In genomic region chr12:53253298-53253697, GRCh38 we compare ENCODE assay signal across 12 cellular contexts. TPM values are rescaled to one million over a fixed set of nuclear protein-coding genes. Genes with fewer than 3 reads are reported as not detected.
DNase-seq lines count a peak whose midpoint lies in the region; ATAC-seq, FAIRE-seq and TF ChIP-seq lines count a peak whose summit lies in the region.
"Had no signal": no experiment of that assay in that cellular context is flagged by ENCODE, and none has a peak within 500 bp of the region (broad histone marks: within the 10 kb centered on the region; RNA-seq: fewer than 3 reads in every experiment).

No MANE protein-coding gene starts in this region.

- no peaks in the 10 kb centered on the region for H3K27me3 ChIP-seq in CD4-positive, alpha-beta T cell (ENCODE audit: control insufficient read depth, insufficient read depth, low read length)
- H3K27me3 ChIP-seq in Loucy (ENCODE audit: insufficient read depth, low read length, poor library complexity, severe bottlenecking): no peaks in the 10 kb centered on the region
- H3K27me3 ChIP-seq in osteoblast (ENCODE audit: insufficient read depth, low read length): no peaks in the 10 kb centered on the region
- no peaks in the 10 kb centered on the region for H3K27me3 ChIP-seq in small intestine (ENCODE audit: control insufficient read depth in 2 of 2, insufficient read depth in 2 of 2, low read length in 2 of 2)

- peak overlapping the region; percentile 85 for H3K9ac ChIP-seq in Loucy (ENCODE audit: low read depth, low read length, poor library complexity, severe bottlenecking)

- H3K9me3 ChIP-seq in CD4-positive, alpha-beta T cell (ENCODE audit: control insufficient read depth, low read length): no peaks in the 10 kb centered on the region
- H3K9me3 ChIP-seq in Loucy (ENCODE audit: insufficient read depth, low read depth, low read length) (no peaks in the 10 kb centered on the region), osteoblast (ENCODE audit: low read depth, low read length) (no peaks in the 10 kb centered on the region), small intestine (ENCODE audit: control insufficient read depth, low read depth) (no peaks in the 10 kb centered on the region)

- H3K9me2 ChIP-seq in Loucy (replicated peaks; ENCODE audit: low read depth, low read length): no peaks in the 10 kb centered on the region

- intact Hi-C loops in CD4-positive, alpha-beta T cell (cut with DNase I, micrococcal nuclease): loop anchor here in 1 of 2 experiments (5.0 kb wide), 1 partner anchor 34 kb away; no protein-coding TSS in a partner anchor

- H3K27ac ChIP-seq in CD4-positive, alpha-beta T cell (ENCODE audit: low read depth, low read length): no peak overlapping the region
- H3K27ac ChIP-seq in coronary artery (no peak overlapping the region), osteoblast (ENCODE audit: low read depth, low read length) (no peak overlapping the region), small intestine (ENCODE audit: low read depth in 1 of 2, low read length in 1 of 2) (no peak overlapping the region)

- peak overlapping the region; percentile 92 for H3K4me2 ChIP-seq in Loucy (ENCODE audit: low read depth, low read length, poor library complexity, severe bottlenecking)
- peak overlapping the region; percentile 95 for H3K4me2 ChIP-seq in osteoblast (ENCODE audit: insufficient read depth, low read length)

- DNase-seq in CD4-positive, alpha-beta T cell: no peak
- no peak for DNase-seq in coronary artery (ENCODE audit: low spot score)
- no peak for DNase-seq in osteoblast (ENCODE audit: insufficient read length, low spot score, missing footprints)
- DNase-seq in nucleus accumbens (lab: John Stamatoyannopoulos, UW): no peak
- DNase-seq in small intestine: no peak
- no peak for DNase-seq in LoVo (ENCODE audit: low spot score)
- DNase-seq in activated gamma-delta T cell (lab: John Stamatoyannopoulos, UW): no peak
- DNase-seq: caudate nucleus; KG1; kidney glomerular epithelial cell; stimulated activated CD4-positive, alpha-beta T cell treated with anti-CD3 and anti-CD28 coated beads, Interleukin-4, amount 100 ng/mL, for 4 hours had no signal

- WGBS in small intestine, 3 donors: 86 to 91% (median 90%) methylated on average over 13 of the region's 13 CpGs

- H3K27ac Mint-ChIP-seq in CD4-positive, alpha-beta T cell: peak overlapping the region; percentile 93

- peak overlapping the region; percentile 99 for H3K4me3 Mint-ChIP-seq in CD4-positive, alpha-beta T cell

- H2AFZ ChIP-seq in Loucy (ENCODE audit: low read length) (no peak overlapping the region), osteoblast (ENCODE audit: low read length) (no peak overlapping the region)

- no peak for ATAC-seq in CD4-positive, alpha-beta T cell (ENCODE audit: poor library complexity)

- H3K4me1 Mint-ChIP-seq in CD4-positive, alpha-beta T cell (ENCODE audit: low read depth): peaks cover 52% of the 10 kb centered on the region

- H3K4me3 ChIP-seq in Loucy (ENCODE audit: low read length, poor library complexity, severe bottlenecking): peak overlapping the region; percentile 96
- peak overlapping the region; percentile 81 for H3K4me3 ChIP-seq in coronary artery
- H3K4me3 ChIP-seq in osteoblast (ENCODE audit: insufficient read depth, low read length): peak overlapping the region; percentile 93
- H3K4me3 ChIP-seq in small intestine (ENCODE audit: low read depth in 1 of 2, low read length in 2 of 2): no peak overlapping the region

- peaks cover 24% of the 10 kb centered on the region for H3K79me2 ChIP-seq in Loucy (ENCODE audit: insufficient read depth, low read length)
- peaks cover 33% of the 10 kb centered on the region for H3K79me2 ChIP-seq in osteoblast (ENCODE audit: insufficient read depth, low read length)

- H3F3A ChIP-seq in Loucy (ENCODE audit: low read depth): no peaks in the 10 kb centered on the region

- H4K20me1 ChIP-seq in Loucy (ENCODE audit: insufficient read depth, low read length, poor library complexity, severe bottlenecking) (no peaks in the 10 kb centered on the region), osteoblast (ENCODE audit: insufficient read depth, low read length) (peaks cover 5% of the 10 kb centered on the region)

- peaks cover 16% of the 10 kb centered on the region for H3K36me3 Mint-ChIP-seq in CD4-positive, alpha-beta T cell (ENCODE audit: low read depth)

- H3K27me3 Mint-ChIP-seq in CD4-positive, alpha-beta T cell: no peaks in the 10 kb centered on the region

- FAIRE-seq in small intestine (lab: Jason Lieb, UNC): no peak

- no peaks in the 10 kb centered on the region for H3K36me3 ChIP-seq in Loucy (ENCODE audit: insufficient read depth, low read length)
- H3K36me3 ChIP-seq in osteoblast (ENCODE audit: insufficient read depth, low read length): peaks cover 11% of the 10 kb centered on the region
- peaks cover 4 to 7% of the 10 kb centered on the region in 2 donors for H3K36me3 ChIP-seq in small intestine (ENCODE audit: control insufficient read depth in 2 of 2, insufficient read depth in 2 of 2, low read length in 2 of 2)

- H3K9me3 Mint-ChIP-seq in CD4-positive, alpha-beta T cell: no peaks in the 10 kb centered on the region

- POLR2A ChIA-PET in CD4-positive, alpha-beta T cell (lab: Charles Lee): interaction anchor here (1.0 to 3.8 kb wide), 4 partner anchors 33 to 42 kb away, joined by 3 to 26 read pairs (median 8); partner anchors contain the start of gene PFDN5

- CTCF ChIA-PET in CD4-positive, alpha-beta T cell (lab: Charles Lee): interaction anchor here (1.2 to 3.9 kb wide), 5 partner anchors 14 to 41 kb away, joined by 3 to 12 read pairs (median 3); partner anchors contain the start of gene ESPL1

- peaks cover 39% of the 10 kb centered on the region for H3K4me1 ChIP-seq in Loucy (ENCODE audit: insufficient read depth, low read length, poor library complexity, severe bottlenecking)
- peaks cover 16% of the 10 kb centered on the region for H3K4me1 ChIP-seq in osteoblast (ENCODE audit: insufficient read depth, low read length)
- peaks cover 3 to 8% of the 10 kb centered on the region in 2 donors for H3K4me1 ChIP-seq in small intestine (ENCODE audit: control insufficient read depth in 2 of 2, insufficient read depth in 1 of 2, low read depth in 1 of 2, low read length in 1 of 2)

- TF ChIP-seq CTCF in CD4-positive, alpha-beta T cell (IDR thresholded peaks at IDR 0.05): no peak
- TF ChIP-seq CTCF in Loucy (conservative IDR thresholded peaks at IDR 0.05; ENCODE audit: low read length): no peak
- TF ChIP-seq CTCF in coronary artery (IDR thresholded peaks at IDR 0.05): no peak
- TF ChIP-seq CTCF in osteoblast (IDR thresholded peaks at IDR 0.05; ENCODE audit: extremely low read depth, low read depth, low read length): no peak

RNA-seq across cellular contexts. Expression of gene ESPL1, which starts 14.8 kb away (rescaled TPM):
- total RNA-seq in CD4-positive, alpha-beta T cell: under 1 TPM; 0.20 to 0.71 TPM
- total RNA-seq in osteoblast: 0.72 and 1.8 TPM in 2 replicates
- 10 to 100 TPM in 2 of 3 donors, 1 to 10 TPM in 1; 8.0 to 36.7 (median 14.3) TPM for polyA plus RNA-seq in small intestine

RNA-seq across cellular contexts. Expression of gene RARG, which starts 21.3 kb away (rescaled TPM):
- total RNA-seq in CD4-positive, alpha-beta T cell: 10 to 100 TPM; 14.0 to 15.8 TPM
- 46.6 and 49.9 TPM in 2 replicates for total RNA-seq in osteoblast
- 1 to 10 TPM in 1 of 3 donors, under 1 TPM in 1, not detected in 1; 0.54 to 7.1 TPM for polyA plus RNA-seq in small intestine

RNA-seq across cellular contexts. Expression of gene PFDN5, which starts 42.0 kb away (rescaled TPM):
- total RNA-seq in CD4-positive, alpha-beta T cell: 100 to 1,000 TPM; 757 to 763 TPM
- 323 and 324 TPM in 2 replicates for total RNA-seq in osteoblast
- 1,000 to 10,000 TPM in 1 of 3 donors, 100 to 1,000 TPM in 2; 774 to 1,223 (median 815) TPM for polyA plus RNA-seq in small intestine

RNA-seq across cellular contexts. Expression of gene MYG1, which starts 46.2 kb away (rescaled TPM):
- total RNA-seq in CD4-positive, alpha-beta T cell: 10 to 100 TPM; 30.9 to 33.8 TPM
- total RNA-seq in osteoblast: 32.9 and 34.2 TPM in 2 replicates
- polyA plus RNA-seq in small intestine: 10 to 100 TPM; 64.9 to 87.0 (median 68.9) TPM

RNA-seq across cellular contexts. Expression of gene ITGB7, which starts 46.2 kb away (rescaled TPM):
- total RNA-seq in CD4-positive, alpha-beta T cell: 100 to 1,000 TPM; 166 to 180 TPM
- total RNA-seq in osteoblast: 0.88 and 1.1 TPM in 2 replicates
- 1 to 10 TPM; 1.8 to 7.3 (median 2.7) TPM for polyA plus RNA-seq in small intestine

Comparison
In these comparisons a context has a peak if more than half of its experiments do, and no peak if none do; other contexts are left out.
1. H3K4me3 ChIP-seq: peak in Loucy (single experiment), coronary artery (single experiment) and osteoblast (single experiment); none in small intestine (0 of 2).